10 cellular contexts compared by ENCODE assay signal in the genomic region with DNA sequence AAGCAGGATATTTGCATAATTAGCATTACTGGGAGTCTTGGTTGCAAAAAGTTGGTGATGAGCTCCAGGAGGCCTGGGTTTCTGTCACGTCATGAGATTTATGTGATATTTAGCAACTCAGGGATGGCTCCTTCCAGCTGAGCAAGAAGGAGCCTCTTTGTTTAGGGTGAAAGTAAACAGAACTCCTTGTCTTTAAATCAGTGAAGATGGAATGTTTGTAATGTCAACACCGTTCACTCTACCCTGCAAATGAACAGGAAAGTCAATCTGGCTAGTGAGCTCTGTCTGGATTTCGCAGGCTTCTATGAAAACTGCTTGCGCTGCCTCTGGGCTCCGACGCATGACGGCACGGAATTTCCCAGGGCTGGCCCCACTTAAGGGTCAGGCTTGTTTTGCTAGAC.
DNase-seq lines count a peak whose midpoint lies in the region; ATAC-seq and TF ChIP-seq lines count a peak whose summit lies in the region.
"Had no signal": no experiment of that assay in that cellular context is flagged by ENCODE, and none has a peak within 500 bp of the region (broad histone marks: within the 10 kb centered on the region; RNA-seq: fewer than 3 reads in every experiment).

No MANE protein-coding gene starts in this region.

- TF ChIP-seq CTCF in cardiac muscle cell (IDR thresholded peaks at IDR 0.05; ENCODE audit: low read depth, low read length): no peak
- no peak for TF ChIP-seq CTCF in left ventricle myocardium inferior (IDR thresholded peaks at IDR 0.05; ENCODE audit: borderline replicate concordance)

- H3K4me1 ChIP-seq in cardiac muscle cell (ENCODE audit: low read depth) (peaks cover 15% of the 10 kb centered on the region), left ventricle myocardium inferior (no peaks in the 10 kb centered on the region), muscle layer of colon (ENCODE audit: insufficient read depth, low read length) (peaks cover 28% of the 10 kb centered on the region)

- H3K9me3 ChIP-seq in cardiac muscle cell (ENCODE audit: low read depth) (no peaks in the 10 kb centered on the region), left ventricle myocardium inferior (replicated peaks) (peaks cover 25% of the 10 kb centered on the region), muscle layer of colon (ENCODE audit: low read length) (no peaks in the 10 kb centered on the region)

- H3K27me3 ChIP-seq in cardiac muscle cell (no peaks in the 10 kb centered on the region), left ventricle myocardium inferior (ENCODE audit: low read depth) (peaks cover 26% of the 10 kb centered on the region), muscle layer of colon (ENCODE audit: control insufficient read depth in 1 of 2, insufficient read depth in 2 of 2, low read length in 2 of 2) (no peaks in the 10 kb centered on the region)
- H3K27me3 ChIP-seq: tibial artery had no signal

- ATAC-seq in GM21529 (IDR thresholded peaks at IDR 0.05; ENCODE audit: unreplicated experiment) (no peak), HG03139 (IDR thresholded peaks at IDR 0.05; ENCODE audit: unreplicated experiment) (no peak)

- H3K36me3 ChIP-seq in cardiac muscle cell (no peaks in the 10 kb centered on the region), left ventricle myocardium inferior (no peaks in the 10 kb centered on the region), muscle layer of colon (ENCODE audit: insufficient read depth, low read length) (no peaks in the 10 kb centered on the region)
- H3K36me3 ChIP-seq: tibial artery had no signal

- H3K27ac ChIP-seq in cardiac muscle cell: no peak overlapping the region
- H3K27ac ChIP-seq in left ventricle myocardium inferior (replicated peaks): no peak overlapping the region
- no peak overlapping the region for H3K27ac ChIP-seq in epithelial cell of prostate
- peak overlapping the region; percentile 56 for H3K27ac ChIP-seq in muscle layer of colon (ENCODE audit: low read depth, low read length)
- H3K27ac ChIP-seq: tibial artery had no signal

- H3K4me3 ChIP-seq in cardiac muscle cell (no peak overlapping the region), left ventricle myocardium inferior (no peak overlapping the region), muscle layer of colon (ENCODE audit: low read depth in 1 of 2, low read length in 2 of 2) (no peak overlapping the region)
- H3K4me3 ChIP-seq: tibial artery had no signal

- no peak overlapping the region for H3K9ac ChIP-seq in muscle layer of colon (ENCODE audit: low read length)

- intact Hi-C loops in left ventricle myocardium inferior (cut with micrococcal nuclease): no loop called here

- DNase-seq in cardiac muscle cell (ENCODE audit: low read depth in 1 of 2, low spot score in 1 of 2) (peak; percentile 16 to 30), left ventricle myocardium inferior (no peak), epithelial cell of prostate (ENCODE audit: low read depth, low spot score) (peak; percentile 16), hippocampal formation (lab: John Stamatoyannopoulos, UW) (no peak)
- no peak for DNase-seq in central memory CD4-positive, alpha-beta T cell
- DNase-seq: activated CD8-positive, alpha-beta memory T cell treated with anti-CD3 and anti-CD28 coated beads, Interleukin-2, amount 50 U/mL, for 4 hours; tibial artery had no signal

Comparison
In these comparisons a context has a peak if more than half of its experiments do, and no peak if none do; other contexts are left out.
1. DNase-seq: peak in cardiac muscle cell (2 of 2) and epithelial cell of prostate (single experiment); none in left ventricle myocardium inferior (single experiment), hippocampal formation (0 of 2) and central memory CD4-positive, alpha-beta T cell (single experiment).